ENCODE assay signal across 8 cellular contexts in the genomic region with DNA sequence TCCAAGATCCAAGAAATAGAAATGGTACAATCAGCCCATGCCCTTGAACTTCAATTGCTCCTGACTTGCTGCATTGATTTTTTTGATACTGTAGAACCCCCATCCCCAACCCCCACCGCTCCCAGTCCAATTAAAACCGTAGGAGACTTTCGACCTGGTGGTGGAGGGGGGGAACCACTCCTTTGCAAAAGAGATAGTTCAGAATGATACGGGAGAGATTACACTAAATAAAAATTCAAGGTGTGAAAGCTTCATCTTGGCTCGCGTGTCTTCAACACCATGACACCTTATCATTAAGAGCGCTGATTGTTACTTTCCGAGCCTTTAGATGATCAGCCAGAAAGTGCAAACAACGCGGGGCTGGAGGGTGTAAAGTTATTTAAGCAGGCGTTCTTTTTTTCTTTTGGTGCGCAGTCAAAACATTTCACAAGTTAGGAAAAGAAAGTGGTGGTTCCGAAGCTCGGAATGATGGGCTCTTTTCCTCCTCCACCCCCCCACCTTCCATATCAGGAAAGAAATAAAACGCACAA. TPM values are rescaled to one million over a fixed set of nuclear protein-coding genes. Genes with fewer than 3 reads are reported as not detected.
DNase-seq lines count a peak whose midpoint lies in the region; ATAC-seq and TF ChIP-seq lines count a peak whose summit lies in the region.

No MANE protein-coding gene starts in this region.

- H3K27me3 Mint-ChIP-seq in stimulated activated naive CD8-positive, alpha-beta T cell treated with anti-CD3 and anti-CD28 coated beads, Interleukin-15, Interleukin-2, amounts not matched to agents 100 ng/mL and 50 ng/mL, for 24 hours, result peaks cover 88% of the 10 kb centered on the region
- H3K27me3 Mint-ChIP-seq in endothelial cell (ENCODE audit: unreplicated experiment), result peaks cover 17% of the 10 kb centered on the region
- peaks cover 42 to 86% (median 69%) of the 10 kb centered on the region in 5 donors for H3K27me3 Mint-ChIP-seq in naive thymus-derived CD8-positive, alpha-beta T cell

- no peak for ATAC-seq in stimulated activated naive CD8-positive, alpha-beta T cell treated with anti-CD3 and anti-CD28 coated beads, Interleukin-15, Interleukin-2, amounts not matched to agents 100 U/mL and 50 U/mL, for 24 hours
- ATAC-seq in naive thymus-derived CD8-positive, alpha-beta T cell, result no peak
- ATAC-seq in HG03521 (IDR thresholded peaks at IDR 0.05; ENCODE audit: unreplicated experiment), result no peak
- ATAC-seq in GM21528 (IDR thresholded peaks at IDR 0.05; ENCODE audit: low FRiP score, unreplicated experiment), result no peak

- H3K4me3 Mint-ChIP-seq in stimulated activated naive CD8-positive, alpha-beta T cell treated with anti-CD3 and anti-CD28 coated beads, Interleukin-15, Interleukin-2, amounts not matched to agents 100 ng/mL and 50 ng/mL, for 24 hours, result peak overlapping the region; percentile 49
- peak overlapping the region; percentile 98 for H3K4me3 Mint-ChIP-seq in endothelial cell (ENCODE audit: unreplicated experiment)
- peak overlapping the region in 8 of 10 donors; percentile 16 to 67 (median 52) for H3K4me3 Mint-ChIP-seq in naive thymus-derived CD8-positive, alpha-beta T cell

- peaks cover 39% of the 10 kb centered on the region for H3K4me1 Mint-ChIP-seq in stimulated activated naive CD8-positive, alpha-beta T cell treated with anti-CD3 and anti-CD28 coated beads, Interleukin-15, Interleukin-2, amounts not matched to agents 100 ng/mL and 50 ng/mL, for 24 hours (ENCODE audit: low read depth)
- peaks cover 56% of the 10 kb centered on the region for H3K4me1 Mint-ChIP-seq in endothelial cell (ENCODE audit: unreplicated experiment)
- H3K4me1 Mint-ChIP-seq in naive thymus-derived CD8-positive, alpha-beta T cell, result peaks cover 10 to 44% (median 34%) of the 10 kb centered on the region in 4 donors

- no peak overlapping the region for H3K27ac Mint-ChIP-seq in stimulated activated naive CD8-positive, alpha-beta T cell treated with anti-CD3 and anti-CD28 coated beads, Interleukin-15, Interleukin-2, amounts not matched to agents 100 ng/mL and 50 ng/mL, for 24 hours
- peak overlapping the region; percentile 98 for H3K27ac Mint-ChIP-seq in endothelial cell (ENCODE audit: unreplicated experiment)
- no peak overlapping the region for H3K27ac Mint-ChIP-seq in naive thymus-derived CD8-positive, alpha-beta T cell

- no peaks in the 10 kb centered on the region for H3K36me3 Mint-ChIP-seq in stimulated activated naive CD8-positive, alpha-beta T cell treated with anti-CD3 and anti-CD28 coated beads, Interleukin-15, Interleukin-2, amounts not matched to agents 100 ng/mL and 50 ng/mL, for 24 hours (ENCODE audit: low read depth)
- H3K36me3 Mint-ChIP-seq in endothelial cell (ENCODE audit: low read depth, unreplicated experiment), result peaks cover 14% of the 10 kb centered on the region
- H3K36me3 Mint-ChIP-seq in naive thymus-derived CD8-positive, alpha-beta T cell, result peaks cover 4 to 21% (median 4%) of the 10 kb centered on the region in 3 donors

- POLR2A ChIA-PET in naive thymus-derived CD8-positive, alpha-beta T cell (lab: Charles Lee), result no interaction called here

- H3K9me3 Mint-ChIP-seq in stimulated activated naive CD8-positive, alpha-beta T cell treated with anti-CD3 and anti-CD28 coated beads, Interleukin-15, Interleukin-2, amounts not matched to agents 100 ng/mL and 50 ng/mL, for 24 hours, result no peaks in the 10 kb centered on the region
- H3K9me3 Mint-ChIP-seq in endothelial cell (ENCODE audit: unreplicated experiment), result no peaks in the 10 kb centered on the region
- peaks cover 0 to 12% (median 0%) of the 10 kb centered on the region in 9 donors for H3K9me3 Mint-ChIP-seq in naive thymus-derived CD8-positive, alpha-beta T cell

- no peak for DNase-seq in stimulated activated naive CD8-positive, alpha-beta T cell treated with anti-CD3 and anti-CD28 coated beads, Interleukin-15, Interleukin-2, amounts not matched to agents 100 U/mL and 50 U/mL, for 24 hours
- DNase-seq in endothelial cell (ENCODE audit: low spot score), result peak; percentile 27
- DNase-seq in naive thymus-derived CD8-positive, alpha-beta T cell, result no peak
- no peak for DNase-seq in HPDE6-E6E7 (ENCODE audit: extremely low spot score)
- DNase-seq in UCSD-AML1 (lab: John Stamatoyannopoulos, UW; ENCODE audit: unreplicated experiment), result no peak

- no peak for TF ChIP-seq CTCF in endothelial cell (IDR thresholded peaks at IDR 0.05; ENCODE audit: unreplicated experiment)

RNA-seq across cellular contexts. Expression of a gene that starts 1.3 kb away (rescaled TPM):
- 98.3 TPM for total RNA-seq in endothelial cell (ENCODE audit: unreplicated experiment)
- total RNA-seq in naive thymus-derived CD8-positive, alpha-beta T cell, result not detected
- polyA plus RNA-seq in naive thymus-derived CD8-positive, alpha-beta T cell, result not detected

Comparison
In these comparisons a context has a peak if more than half of its experiments do, and no peak if none do; other contexts are left out.
1. RNA of a gene that starts 1.3 kb away (total RNA-seq): 98.3 TPM in endothelial cell (single experiment); not detected in naive thymus-derived CD8-positive, alpha-beta T cell; every median in the first group is over 10 times any median in the second.
2. Peak in every context shown above with its lines, with median percentiles within 50 percentile points of each other: H3K4me3 Mint-ChIP-seq.